In the genomic region with DNA sequence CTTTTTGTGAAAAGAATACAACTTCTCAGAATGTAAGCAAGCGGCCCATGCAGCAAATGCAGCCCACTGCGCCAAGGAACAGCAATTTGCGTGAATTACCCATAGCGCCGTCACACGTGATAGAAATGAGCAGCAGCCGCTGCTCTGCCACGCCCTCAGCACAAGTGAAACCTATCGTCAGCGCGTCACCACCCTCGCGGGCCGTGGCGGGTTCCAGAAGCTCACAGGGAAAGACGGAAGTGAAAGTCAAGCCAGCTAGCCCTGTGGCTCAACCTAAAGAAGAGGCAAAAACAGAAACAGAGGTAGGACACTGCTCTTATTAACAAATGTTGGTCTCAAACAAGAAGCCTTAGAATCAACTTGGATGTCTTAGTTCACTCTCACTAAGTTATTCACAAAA, we compare ENCODE assay signal across 10 cellular contexts.
DNase-seq lines count a peak whose midpoint lies in the region; ATAC-seq lines count a peak whose summit lies in the region.
"Had no signal": no experiment of that assay in that cellular context is flagged by ENCODE, and none has a peak within 500 bp of the region (broad histone marks: within the 10 kb centered on the region; RNA-seq: fewer than 3 reads in every experiment).

No MANE protein-coding gene starts in this region.

- H3K9me3 Mint-ChIP-seq in activated T-cell treated with anti-CD3 and anti-CD28 coated beads, Interleukin-2, amount 50 U/mL, for 24 hours, result no peaks in the 10 kb centered on the region
- H3K9me3 Mint-ChIP-seq in activated CD4-positive, alpha-beta T cell treated with anti-CD3 and anti-CD28 coated beads, Interleukin-2, amount 10 ng/mL, durations not matched to agents 7 days and 5 days, result no peaks in the 10 kb centered on the region
- H3K9me3 Mint-ChIP-seq in naive B cell, result no peaks in the 10 kb centered on the region

- POLR2A ChIA-PET in activated CD4-positive, alpha-beta T cell treated with anti-CD3 and anti-CD28 coated beads, Interleukin-2, amount 10 ng/mL, durations not matched to agents 7 days and 5 days (lab: Charles Lee), result no interaction called here

- CTCF ChIA-PET in activated CD4-positive, alpha-beta T cell treated with anti-CD3 and anti-CD28 coated beads, Interleukin-2, amount 10 ng/mL, durations not matched to agents 7 days and 5 days (lab: Charles Lee), result no interaction called here

- no peak overlapping the region for H3K4me3 Mint-ChIP-seq in activated T-cell treated with anti-CD3 and anti-CD28 coated beads, Interleukin-2, amount 50 U/mL, for 24 hours
- no peak overlapping the region for H3K4me3 Mint-ChIP-seq in activated CD4-positive, alpha-beta T cell treated with anti-CD3 and anti-CD28 coated beads, Interleukin-2, amount 10 ng/mL, durations not matched to agents 7 days and 5 days
- H3K4me3 Mint-ChIP-seq in naive B cell, result no peak overlapping the region

- DNase-seq in activated T-cell treated with anti-CD3 and anti-CD28 coated beads, Interleukin-2, amount 50 U/mL, for 24 hours, result no peak
- DNase-seq in activated T-cell treated with anti-CD3 and anti-CD28 coated beads for 4 hours (no peak), naive B cell (no peak), NCI-H524 (lab: John Stamatoyannopoulos, UW) (no peak), germinal center (ENCODE audit: low spot score) (no peak)
- no peak for DNase-seq in activated CD4-positive, alpha-beta T cell treated with anti-CD3 and anti-CD28 coated beads, Interleukin-2, amount 10 ng/mL, durations not matched to agents 7 days and 5 days
- no peak for DNase-seq in effector CD4-positive, alpha-beta T cell
- DNase-seq: dorsolateral prefrontal cortex, NCI-H69 had no signal

- peaks cover 70% of the 10 kb centered on the region for H3K4me1 Mint-ChIP-seq in activated T-cell treated with anti-CD3 and anti-CD28 coated beads, Interleukin-2, amount 50 U/mL, for 24 hours (ENCODE audit: low read depth)
- peaks cover 73% of the 10 kb centered on the region for H3K4me1 Mint-ChIP-seq in activated CD4-positive, alpha-beta T cell treated with anti-CD3 and anti-CD28 coated beads, Interleukin-2, amount 10 ng/mL, durations not matched to agents 7 days and 5 days
- peaks cover 8 to 16% (median 12%) of the 10 kb centered on the region in 3 donors for H3K4me1 Mint-ChIP-seq in naive B cell

- H3K36me3 Mint-ChIP-seq in activated T-cell treated with anti-CD3 and anti-CD28 coated beads, Interleukin-2, amount 50 U/mL, for 24 hours (ENCODE audit: low read depth), result peaks cover 98% of the 10 kb centered on the region
- H3K36me3 Mint-ChIP-seq in activated CD4-positive, alpha-beta T cell treated with anti-CD3 and anti-CD28 coated beads, Interleukin-2, amount 10 ng/mL, durations not matched to agents 7 days and 5 days (ENCODE audit: low read depth), result peaks cover 80% of the 10 kb centered on the region
- H3K36me3 Mint-ChIP-seq in naive B cell, result peaks cover 24 to 35% of the 10 kb centered on the region in 2 donors

- no peaks in the 10 kb centered on the region for H3K27me3 Mint-ChIP-seq in activated T-cell treated with anti-CD3 and anti-CD28 coated beads, Interleukin-2, amount 50 U/mL, for 24 hours
- no peaks in the 10 kb centered on the region for H3K27me3 Mint-ChIP-seq in activated CD4-positive, alpha-beta T cell treated with anti-CD3 and anti-CD28 coated beads, Interleukin-2, amount 10 ng/mL, durations not matched to agents 7 days and 5 days
- no peaks in the 10 kb centered on the region for H3K27me3 Mint-ChIP-seq in naive B cell

- H3K27ac Mint-ChIP-seq in activated T-cell treated with anti-CD3 and anti-CD28 coated beads, Interleukin-2, amount 50 U/mL, for 24 hours, result peak overlapping the region; percentile 81
- H3K27ac Mint-ChIP-seq in activated CD4-positive, alpha-beta T cell treated with anti-CD3 and anti-CD28 coated beads, Interleukin-2, amount 10 ng/mL, durations not matched to agents 7 days and 5 days, result peak overlapping the region; percentile 55
- H3K27ac Mint-ChIP-seq in naive B cell, result peak overlapping the region in 3 of 6 donors; percentile 31 to 81 (median 50)

- ATAC-seq in HG02885 (IDR thresholded peaks at IDR 0.05; ENCODE audit: poor library complexity, unreplicated experiment) (peak; percentile 75), naive B cell (ENCODE audit: low read depth in 2 of 2) (peak; percentile 37 to 78)
